1 cellular context compared by ENCODE assay signal in genomic region chr11:57770793-57771192, GRCh38.
TF ChIP-seq lines count a peak whose summit lies in the region.

No MANE protein-coding gene starts in this region.

TF ChIP-seq in HepG2, 621 proteins besides CTCF, POLR2A, EP300 and RAD21:
- TF ChIP-seq FOXO1 (CRISPR knock-in tag; IDR thresholded peaks at IDR 0.05) (no peak), ZNF253 (CRISPR knock-in tag; IDR thresholded peaks at IDR 0.05; ENCODE audit: borderline replicate concordance) (no peak), CENPX (CRISPR knock-in tag; IDR thresholded peaks at IDR 0.05) (no peak), RCOR2 (CRISPR knock-in tag; IDR thresholded peaks at IDR 0.05) (no peak), ZKSCAN5 (CRISPR knock-in tag; IDR thresholded peaks at IDR 0.05) (no peak), FOSL2 (CRISPR knock-in tag; IDR thresholded peaks at IDR 0.05) (no peak)
TF ChIP-seq in HepG2: peak in this region for 0.
